ENCODE assay signal across 1 cellular context in the genomic region with DNA sequence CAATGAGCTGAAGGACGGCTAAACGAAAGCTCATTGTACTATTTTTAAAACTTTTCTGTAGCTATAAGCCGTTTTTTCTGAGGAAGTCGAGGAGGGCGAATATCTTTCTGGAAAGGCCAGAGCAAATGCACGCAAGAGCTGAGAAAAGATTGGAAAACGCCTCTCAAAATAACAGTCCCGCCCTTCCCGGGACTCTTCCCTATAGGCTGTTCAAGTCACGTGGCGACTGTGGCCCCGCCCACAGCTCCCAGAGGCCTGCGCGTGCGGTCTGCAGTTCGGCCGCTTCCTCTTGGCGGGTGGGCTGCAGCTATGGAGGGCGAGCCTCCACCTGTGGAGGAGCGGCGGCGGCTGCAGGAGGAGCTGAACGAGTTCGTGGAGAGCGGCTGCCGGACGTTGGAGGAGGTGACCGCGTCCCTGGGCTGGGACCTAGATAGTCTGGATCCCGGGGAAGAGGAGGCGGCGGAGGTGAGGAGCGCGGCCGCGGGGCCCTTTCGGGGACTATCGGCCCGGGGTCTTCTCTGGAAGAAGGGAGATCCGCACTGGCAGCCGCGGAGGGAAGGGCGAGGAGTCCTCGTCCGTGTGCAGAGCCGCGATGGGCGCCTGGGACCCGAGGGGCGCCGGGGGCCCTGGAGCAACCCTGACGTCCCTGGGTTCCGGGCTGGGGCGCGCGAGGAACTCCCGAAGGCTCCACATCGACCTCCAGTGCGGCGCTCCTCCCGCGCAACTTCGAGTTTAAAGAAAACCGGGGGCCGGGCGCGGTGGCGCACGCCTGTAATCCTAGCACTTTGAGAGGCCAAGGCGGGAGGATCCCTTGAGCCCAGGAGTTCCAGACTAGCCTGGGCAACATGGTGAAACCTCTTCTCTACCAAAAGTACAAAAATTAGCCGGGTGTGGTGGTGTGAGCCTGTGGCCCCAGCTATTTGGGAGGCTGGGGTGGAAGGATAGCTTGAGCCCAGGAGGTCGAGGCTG.
TF ChIP-seq lines count a peak whose summit lies in the region.

A gene with protein sequence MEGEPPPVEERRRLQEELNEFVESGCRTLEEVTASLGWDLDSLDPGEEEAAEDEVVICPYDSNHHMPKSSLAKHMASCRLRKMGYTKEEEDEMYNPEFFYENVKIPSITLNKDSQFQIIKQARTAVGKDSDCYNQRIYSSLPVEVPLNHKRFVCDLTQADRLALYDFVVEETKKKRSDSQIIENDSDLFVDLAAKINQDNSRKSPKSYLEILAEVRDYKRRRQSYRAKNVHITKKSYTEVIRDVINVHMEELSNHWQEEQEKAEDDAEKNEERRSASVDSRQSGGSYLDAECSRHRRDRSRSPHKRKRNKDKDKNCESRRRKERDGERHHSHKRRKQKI (plus strand): TSS at position 250 of the 969 bp plus-strand sequence. CDS start 60 bp downstream, at position 310.

TF ChIP-seq in HepG2, 621 proteins besides CTCF, POLR2A, EP300 and RAD21 (continued from another document and continues in another):
- TF ChIP-seq, protein P1, sequence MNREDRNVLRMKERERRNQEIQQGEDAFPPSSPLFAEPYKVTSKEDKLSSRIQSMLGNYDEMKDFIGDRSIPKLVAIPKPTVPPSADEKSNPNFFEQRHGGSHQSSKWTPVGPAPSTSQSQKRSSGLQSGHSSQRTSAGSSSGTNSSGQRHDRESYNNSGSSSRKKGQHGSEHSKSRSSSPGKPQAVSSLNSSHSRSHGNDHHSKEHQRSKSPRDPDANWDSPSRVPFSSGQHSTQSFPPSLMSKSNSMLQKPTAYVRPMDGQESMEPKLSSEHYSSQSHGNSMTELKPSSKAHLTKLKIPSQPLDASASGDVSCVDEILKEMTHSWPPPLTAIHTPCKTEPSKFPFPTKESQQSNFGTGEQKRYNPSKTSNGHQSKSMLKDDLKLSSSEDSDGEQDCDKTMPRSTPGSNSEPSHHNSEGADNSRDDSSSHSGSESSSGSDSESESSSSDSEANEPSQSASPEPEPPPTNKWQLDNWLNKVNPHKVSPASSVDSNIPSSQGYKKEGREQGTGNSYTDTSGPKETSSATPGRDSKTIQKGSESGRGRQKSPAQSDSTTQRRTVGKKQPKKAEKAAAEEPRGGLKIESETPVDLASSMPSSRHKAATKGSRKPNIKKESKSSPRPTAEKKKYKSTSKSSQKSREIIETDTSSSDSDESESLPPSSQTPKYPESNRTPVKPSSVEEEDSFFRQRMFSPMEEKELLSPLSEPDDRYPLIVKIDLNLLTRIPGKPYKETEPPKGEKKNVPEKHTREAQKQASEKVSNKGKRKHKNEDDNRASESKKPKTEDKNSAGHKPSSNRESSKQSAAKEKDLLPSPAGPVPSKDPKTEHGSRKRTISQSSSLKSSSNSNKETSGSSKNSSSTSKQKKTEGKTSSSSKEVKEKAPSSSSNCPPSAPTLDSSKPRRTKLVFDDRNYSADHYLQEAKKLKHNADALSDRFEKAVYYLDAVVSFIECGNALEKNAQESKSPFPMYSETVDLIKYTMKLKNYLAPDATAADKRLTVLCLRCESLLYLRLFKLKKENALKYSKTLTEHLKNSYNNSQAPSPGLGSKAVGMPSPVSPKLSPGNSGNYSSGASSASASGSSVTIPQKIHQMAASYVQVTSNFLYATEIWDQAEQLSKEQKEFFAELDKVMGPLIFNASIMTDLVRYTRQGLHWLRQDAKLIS (CRISPR knock-in tag; IDR thresholded peaks at IDR 0.05) = peak; percentile 61; the same call in 1 of the 2 replicates
- TF ChIP-seq SUZ12 (IDR thresholded peaks at IDR 0.05; ENCODE audit: low read depth, low read length) (peak; percentile 13; the same call in 1 of the 2 replicates), SOX5 (CRISPR knock-in tag; IDR thresholded peaks at IDR 0.05; ENCODE audit: borderline replicate concordance) (peak; percentile 63; the same call in 1 of the 2 replicates), ZNF3 (CRISPR knock-in tag; IDR thresholded peaks at IDR 0.05) (no peak), STAT5B (CRISPR knock-in tag; IDR thresholded peaks at IDR 0.05) (no peak; the same call in 1 of the 2 replicates), NBN (conservative IDR thresholded peaks at IDR 0.05) (no peak), SMAD1 (CRISPR knock-in tag; IDR thresholded peaks at IDR 0.05; ENCODE audit: borderline replicate concordance, low read depth) (no peak), TOPORS (CRISPR knock-in tag; IDR thresholded peaks at IDR 0.05) (no peak; the same call in 1 of the 2 replicates), SIX4 (CRISPR knock-in tag; IDR thresholded peaks at IDR 0.05) (0 out of 2 replicates have a peak, but pooled peaks have one; percentile 42), ZBTB7A (CRISPR knock-in tag; IDR thresholded peaks at IDR 0.05) (no peak), ZSCAN20 (CRISPR knock-in tag; IDR thresholded peaks at IDR 0.05; ENCODE audit: borderline replicate concordance) (0 out of 2 replicates have a peak, but pooled peaks have one; percentile 14), SALL2 (CRISPR knock-in tag; IDR thresholded peaks at IDR 0.05) (peak; percentile 80; the same call in 1 of the 2 replicates), GABPB1 (CRISPR knock-in tag; IDR thresholded peaks at IDR 0.05) (peak; percentile 87), KLF15 (CRISPR knock-in tag; IDR thresholded peaks at IDR 0.05; ENCODE audit: borderline replicate concordance) (peak; percentile 34; the same call in 1 of the 2 replicates), IKZF4 (CRISPR knock-in tag; IDR thresholded peaks at IDR 0.05; ENCODE audit: borderline replicate concordance, low read depth, not compliant biosample characterization) (no peak), ZNF331 (CRISPR knock-in tag; IDR thresholded peaks at IDR 0.05) (peak; percentile 66; the same call in 1 of the 2 replicates), RCOR2 (CRISPR knock-in tag; IDR thresholded peaks at IDR 0.05) (0 out of 2 replicates have a peak, but pooled peaks have one; percentile 13), ELF3 (CRISPR knock-in tag; IDR thresholded peaks at IDR 0.05) (peak; percentile 84), MTF2 (CRISPR knock-in tag; IDR thresholded peaks at IDR 0.05; ENCODE audit: borderline replicate concordance) (no peak), NFKB2 (CRISPR knock-in tag; IDR thresholded peaks at IDR 0.05; ENCODE audit: borderline replicate concordance) (peak; percentile 91), SMAD9 (CRISPR knock-in tag; IDR thresholded peaks at IDR 0.05) (no peak), ZNF207 (IDR thresholded peaks at IDR 0.05; ENCODE audit: borderline replicate concordance) (no peak), CHD4 (IDR thresholded peaks at IDR 0.05; ENCODE audit: borderline replicate concordance, low read length) (no peak), CBX1 (IDR thresholded peaks at IDR 0.05; ENCODE audit: low read depth) (peak; percentile 59), ZNF350 (CRISPR knock-in tag; IDR thresholded peaks at IDR 0.05; ENCODE audit: borderline replicate concordance, low read depth) (peak; percentile 73; the same call in 1 of the 2 replicates), PLRG1 (conservative IDR thresholded peaks at IDR 0.05) (no peak), ZNF296 (CRISPR knock-in tag; conservative IDR thresholded peaks at IDR 0.05) (no peak), ZNF569 (CRISPR knock-in tag; IDR thresholded peaks at IDR 0.05; ENCODE audit: borderline replicate concordance) (no peak), PRPF4 (IDR thresholded peaks at IDR 0.05; ENCODE audit: low read depth, low read length, poor library complexity, severe bottlenecking) (no peak), ZNF878 (CRISPR knock-in tag; IDR thresholded peaks at IDR 0.05) (0 out of 2 replicates have a peak, but pooled peaks have one; percentile 26), HCFC1 (IDR thresholded peaks at IDR 0.05; ENCODE audit: low read depth, low read length) (no peak), KDM6A (CRISPR knock-in tag; IDR thresholded peaks at IDR 0.05; ENCODE audit: low read depth) (no peak)
- TF ChIP-seq, protein P2, sequence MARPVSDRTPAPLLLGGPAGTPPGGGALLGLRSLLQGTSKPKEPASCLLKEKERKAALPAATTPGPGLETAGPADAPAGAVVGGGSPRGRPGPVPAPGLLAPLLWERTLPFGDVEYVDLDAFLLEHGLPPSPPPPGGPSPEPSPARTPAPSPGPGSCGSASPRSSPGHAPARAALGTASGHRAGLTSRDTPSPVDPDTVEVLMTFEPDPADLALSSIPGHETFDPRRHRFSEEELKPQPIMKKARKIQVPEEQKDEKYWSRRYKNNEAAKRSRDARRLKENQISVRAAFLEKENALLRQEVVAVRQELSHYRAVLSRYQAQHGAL (CRISPR knock-in tag; IDR thresholded peaks at IDR 0.05; ENCODE audit: not compliant biosample characterization) = no peak
- TF ChIP-seq, protein P3, sequence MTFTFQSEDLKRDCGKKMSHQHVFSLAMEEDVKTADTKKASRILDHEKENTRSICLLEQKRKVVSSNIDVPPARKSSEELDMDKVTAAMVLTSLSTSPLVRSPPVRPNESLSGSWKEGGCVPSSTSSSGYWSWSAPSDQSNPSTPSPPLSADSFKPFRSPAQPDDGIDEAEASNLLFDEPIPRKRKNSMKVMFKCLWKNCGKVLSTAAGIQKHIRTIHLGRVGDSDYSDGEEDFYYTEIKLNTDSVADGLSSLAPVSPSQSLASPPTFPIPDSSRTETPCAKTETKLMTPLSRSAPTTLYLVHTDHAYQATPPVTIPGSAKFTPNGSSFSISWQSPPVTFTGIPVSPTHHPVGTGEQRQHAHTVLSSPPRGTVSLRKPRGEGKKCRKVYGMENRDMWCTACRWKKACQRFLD (CRISPR knock-in tag; IDR thresholded peaks at IDR 0.05; ENCODE audit: borderline replicate concordance) = peak; percentile 83; the same call in 1 of the 2 replicates
- TF ChIP-seq, protein P4, sequence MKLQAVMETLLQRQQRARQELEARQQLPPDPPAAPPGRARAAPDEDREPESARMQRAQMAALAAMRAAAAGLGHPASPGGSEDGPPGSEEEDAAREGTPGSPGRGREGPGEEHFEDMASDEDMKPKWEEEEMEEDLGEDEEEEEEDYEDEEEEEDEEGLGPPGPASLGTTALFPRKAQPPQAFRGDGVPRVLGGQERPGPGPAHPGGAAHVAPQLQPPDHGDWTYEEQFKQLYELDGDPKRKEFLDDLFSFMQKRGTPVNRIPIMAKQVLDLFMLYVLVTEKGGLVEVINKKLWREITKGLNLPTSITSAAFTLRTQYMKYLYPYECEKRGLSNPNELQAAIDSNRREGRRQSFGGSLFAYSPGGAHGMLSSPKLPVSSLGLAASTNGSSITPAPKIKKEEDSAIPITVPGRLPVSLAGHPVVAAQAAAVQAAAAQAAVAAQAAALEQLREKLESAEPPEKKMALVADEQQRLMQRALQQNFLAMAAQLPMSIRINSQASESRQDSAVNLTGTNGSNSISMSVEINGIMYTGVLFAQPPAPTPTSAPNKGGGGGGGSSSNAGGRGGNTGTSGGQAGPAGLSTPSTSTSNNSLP (IDR thresholded peaks at IDR 0.05; ENCODE audit: low read depth, low read length) = no peak
- TF ChIP-seq, protein P5, sequence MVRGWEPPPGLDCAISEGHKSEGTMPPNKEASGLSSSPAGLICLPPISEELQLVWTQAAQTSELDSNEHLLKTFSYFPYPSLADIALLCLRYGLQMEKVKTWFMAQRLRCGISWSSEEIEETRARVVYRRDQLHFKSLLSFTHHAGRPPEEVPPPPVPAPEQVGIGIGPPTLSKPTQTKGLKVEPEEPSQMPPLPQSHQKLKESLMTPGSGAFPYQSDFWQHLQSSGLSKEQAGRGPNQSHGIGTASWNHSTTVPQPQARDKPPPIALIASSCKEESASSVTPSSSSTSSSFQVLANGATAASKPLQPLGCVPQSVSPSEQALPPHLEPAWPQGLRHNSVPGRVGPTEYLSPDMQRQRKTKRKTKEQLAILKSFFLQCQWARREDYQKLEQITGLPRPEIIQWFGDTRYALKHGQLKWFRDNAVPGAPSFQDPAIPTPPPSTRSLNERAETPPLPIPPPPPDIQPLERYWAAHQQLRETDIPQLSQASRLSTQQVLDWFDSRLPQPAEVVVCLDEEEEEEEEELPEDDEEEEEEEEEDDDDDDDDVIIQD (CRISPR knock-in tag; IDR thresholded peaks at IDR 0.05; ENCODE audit: low read depth) = peak; percentile 91
- TF ChIP-seq, protein P6, sequence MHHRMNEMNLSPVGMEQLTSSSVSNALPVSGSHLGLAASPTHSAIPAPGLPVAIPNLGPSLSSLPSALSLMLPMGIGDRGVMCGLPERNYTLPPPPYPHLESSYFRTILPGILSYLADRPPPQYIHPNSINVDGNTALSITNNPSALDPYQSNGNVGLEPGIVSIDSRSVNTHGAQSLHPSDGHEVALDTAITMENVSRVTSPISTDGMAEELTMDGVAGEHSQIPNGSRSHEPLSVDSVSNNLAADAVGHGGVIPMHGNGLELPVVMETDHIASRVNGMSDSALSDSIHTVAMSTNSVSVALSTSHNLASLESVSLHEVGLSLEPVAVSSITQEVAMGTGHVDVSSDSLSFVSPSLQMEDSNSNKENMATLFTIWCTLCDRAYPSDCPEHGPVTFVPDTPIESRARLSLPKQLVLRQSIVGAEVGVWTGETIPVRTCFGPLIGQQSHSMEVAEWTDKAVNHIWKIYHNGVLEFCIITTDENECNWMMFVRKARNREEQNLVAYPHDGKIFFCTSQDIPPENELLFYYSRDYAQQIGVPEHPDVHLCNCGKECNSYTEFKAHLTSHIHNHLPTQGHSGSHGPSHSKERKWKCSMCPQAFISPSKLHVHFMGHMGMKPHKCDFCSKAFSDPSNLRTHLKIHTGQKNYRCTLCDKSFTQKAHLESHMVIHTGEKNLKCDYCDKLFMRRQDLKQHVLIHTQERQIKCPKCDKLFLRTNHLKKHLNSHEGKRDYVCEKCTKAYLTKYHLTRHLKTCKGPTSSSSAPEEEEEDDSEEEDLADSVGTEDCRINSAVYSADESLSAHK (CRISPR knock-in tag; IDR thresholded peaks at IDR 0.05; ENCODE audit: borderline replicate concordance) = no peak
- TF ChIP-seq, protein P7, sequence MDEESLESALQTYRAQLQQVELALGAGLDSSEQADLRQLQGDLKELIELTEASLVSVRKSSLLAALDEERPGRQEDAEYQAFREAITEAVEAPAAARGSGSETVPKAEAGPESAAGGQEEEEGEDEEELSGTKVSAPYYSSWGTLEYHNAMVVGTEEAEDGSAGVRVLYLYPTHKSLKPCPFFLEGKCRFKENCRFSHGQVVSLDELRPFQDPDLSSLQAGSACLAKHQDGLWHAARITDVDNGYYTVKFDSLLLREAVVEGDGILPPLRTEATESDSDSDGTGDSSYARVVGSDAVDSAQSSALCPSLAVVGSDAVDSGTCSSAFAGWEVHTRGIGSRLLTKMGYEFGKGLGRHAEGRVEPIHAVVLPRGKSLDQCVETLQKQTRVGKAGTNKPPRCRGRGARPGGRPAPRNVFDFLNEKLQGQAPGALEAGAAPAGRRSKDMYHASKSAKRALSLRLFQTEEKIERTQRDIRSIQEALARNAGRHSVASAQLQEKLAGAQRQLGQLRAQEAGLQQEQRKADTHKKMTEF (CRISPR knock-in tag; IDR thresholded peaks at IDR 0.05) = peak; percentile 88
- TF ChIP-seq, protein P8, sequence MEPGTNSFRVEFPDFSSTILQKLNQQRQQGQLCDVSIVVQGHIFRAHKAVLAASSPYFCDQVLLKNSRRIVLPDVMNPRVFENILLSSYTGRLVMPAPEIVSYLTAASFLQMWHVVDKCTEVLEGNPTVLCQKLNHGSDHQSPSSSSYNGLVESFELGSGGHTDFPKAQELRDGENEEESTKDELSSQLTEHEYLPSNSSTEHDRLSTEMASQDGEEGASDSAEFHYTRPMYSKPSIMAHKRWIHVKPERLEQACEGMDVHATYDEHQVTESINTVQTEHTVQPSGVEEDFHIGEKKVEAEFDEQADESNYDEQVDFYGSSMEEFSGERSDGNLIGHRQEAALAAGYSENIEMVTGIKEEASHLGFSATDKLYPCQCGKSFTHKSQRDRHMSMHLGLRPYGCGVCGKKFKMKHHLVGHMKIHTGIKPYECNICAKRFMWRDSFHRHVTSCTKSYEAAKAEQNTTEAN (CRISPR knock-in tag; conservative IDR thresholded peaks at IDR 0.05) = no peak
- TF ChIP-seq, protein P9, sequence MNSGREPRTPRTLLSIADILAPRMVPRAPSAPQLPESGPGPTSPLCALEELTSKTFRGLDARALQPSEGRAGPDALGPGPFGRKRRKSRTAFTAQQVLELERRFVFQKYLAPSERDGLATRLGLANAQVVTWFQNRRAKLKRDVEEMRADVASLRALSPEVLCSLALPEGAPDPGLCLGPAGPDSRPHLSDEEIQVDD (CRISPR knock-in tag; IDR thresholded peaks at IDR 0.05; ENCODE audit: borderline replicate concordance) = no peak
